1 cellular context compared by ENCODE assay signal in the genomic region with DNA sequence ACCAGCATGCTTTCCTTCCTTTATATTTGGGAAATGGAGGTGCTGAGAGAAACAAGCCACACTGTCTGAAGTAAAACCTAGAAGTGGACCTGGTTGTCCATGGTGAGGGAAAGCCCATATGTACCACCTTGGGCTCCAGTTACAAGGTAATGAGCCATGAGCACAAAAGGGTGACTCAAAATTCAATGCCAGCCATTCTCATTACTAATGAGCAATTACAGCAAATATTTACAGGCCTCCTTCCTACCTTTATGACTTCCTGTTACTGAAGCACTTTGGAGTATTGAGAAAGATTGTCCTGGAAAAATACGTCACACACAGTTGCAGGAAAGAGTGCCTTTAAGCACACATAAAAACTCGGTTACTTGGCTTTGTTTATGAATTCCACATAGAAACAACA.
TF ChIP-seq lines count a peak whose summit lies in the region.

No MANE protein-coding gene starts in this region.

TF ChIP-seq in HepG2, 621 proteins besides CTCF, POLR2A, EP300 and RAD21 (continued from another document and continues in another):
- TF ChIP-seq, protein P1, sequence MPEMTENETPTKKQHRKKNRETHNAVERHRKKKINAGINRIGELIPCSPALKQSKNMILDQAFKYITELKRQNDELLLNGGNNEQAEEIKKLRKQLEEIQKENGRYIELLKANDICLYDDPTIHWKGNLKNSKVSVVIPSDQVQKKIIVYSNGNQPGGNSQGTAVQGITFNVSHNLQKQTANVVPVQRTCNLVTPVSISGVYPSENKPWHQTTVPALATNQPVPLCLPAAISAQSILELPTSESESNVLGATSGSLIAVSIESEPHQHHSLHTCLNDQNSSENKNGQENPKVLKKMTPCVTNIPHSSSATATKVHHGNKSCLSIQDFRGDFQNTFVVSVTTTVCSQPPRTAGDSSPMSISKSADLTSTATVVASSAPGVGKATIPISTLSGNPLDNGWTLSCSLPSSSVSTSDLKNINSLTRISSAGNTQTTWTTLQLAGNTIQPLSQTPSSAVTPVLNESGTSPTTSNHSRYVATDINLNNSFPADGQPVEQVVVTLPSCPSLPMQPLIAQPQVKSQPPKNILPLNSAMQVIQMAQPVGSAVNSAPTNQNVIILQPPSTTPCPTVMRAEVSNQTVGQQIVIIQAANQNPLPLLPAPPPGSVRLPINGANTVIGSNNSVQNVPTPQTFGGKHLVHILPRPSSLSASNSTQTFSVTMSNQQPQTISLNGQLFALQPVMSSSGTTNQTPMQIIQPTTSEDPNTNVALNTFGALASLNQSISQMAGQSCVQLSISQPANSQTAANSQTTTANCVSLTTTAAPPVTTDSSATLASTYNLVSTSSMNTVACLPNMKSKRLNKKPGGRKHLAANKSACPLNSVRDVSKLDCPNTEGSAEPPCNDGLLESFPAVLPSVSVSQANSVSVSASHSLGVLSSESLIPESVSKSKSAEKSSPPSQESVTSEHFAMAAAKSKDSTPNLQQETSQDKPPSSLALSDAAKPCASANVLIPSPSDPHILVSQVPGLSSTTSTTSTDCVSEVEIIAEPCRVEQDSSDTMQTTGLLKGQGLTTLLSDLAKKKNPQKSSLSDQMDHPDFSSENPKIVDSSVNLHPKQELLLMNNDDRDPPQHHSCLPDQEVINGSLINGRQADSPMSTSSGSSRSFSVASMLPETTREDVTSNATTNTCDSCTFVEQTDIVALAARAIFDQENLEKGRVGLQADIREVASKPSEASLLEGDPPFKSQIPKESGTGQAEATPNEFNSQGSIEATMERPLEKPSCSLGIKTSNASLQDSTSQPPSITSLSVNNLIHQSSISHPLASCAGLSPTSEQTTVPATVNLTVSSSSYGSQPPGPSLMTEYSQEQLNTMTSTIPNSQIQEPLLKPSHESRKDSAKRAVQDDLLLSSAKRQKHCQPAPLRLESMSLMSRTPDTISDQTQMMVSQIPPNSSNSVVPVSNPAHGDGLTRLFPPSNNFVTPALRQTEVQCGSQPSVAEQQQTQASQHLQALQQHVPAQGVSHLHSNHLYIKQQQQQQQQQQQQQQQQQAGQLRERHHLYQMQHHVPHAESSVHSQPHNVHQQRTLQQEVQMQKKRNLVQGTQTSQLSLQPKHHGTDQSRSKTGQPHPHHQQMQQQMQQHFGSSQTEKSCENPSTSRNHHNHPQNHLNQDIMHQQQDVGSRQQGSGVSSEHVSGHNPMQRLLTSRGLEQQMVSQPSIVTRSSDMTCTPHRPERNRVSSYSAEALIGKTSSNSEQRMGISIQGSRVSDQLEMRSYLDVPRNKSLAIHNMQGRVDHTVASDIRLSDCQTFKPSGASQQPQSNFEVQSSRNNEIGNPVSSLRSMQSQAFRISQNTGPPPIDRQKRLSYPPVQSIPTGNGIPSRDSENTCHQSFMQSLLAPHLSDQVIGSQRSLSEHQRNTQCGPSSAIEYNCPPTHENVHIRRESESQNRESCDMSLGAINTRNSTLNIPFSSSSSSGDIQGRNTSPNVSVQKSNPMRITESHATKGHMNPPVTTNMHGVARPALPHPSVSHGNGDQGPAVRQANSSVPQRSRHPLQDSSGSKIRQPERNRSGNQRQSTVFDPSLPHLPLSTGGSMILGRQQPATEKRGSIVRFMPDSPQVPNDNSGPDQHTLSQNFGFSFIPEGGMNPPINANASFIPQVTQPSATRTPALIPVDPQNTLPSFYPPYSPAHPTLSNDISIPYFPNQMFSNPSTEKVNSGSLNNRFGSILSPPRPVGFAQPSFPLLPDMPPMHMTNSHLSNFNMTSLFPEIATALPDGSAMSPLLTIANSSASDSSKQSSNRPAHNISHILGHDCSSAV (CRISPR knock-in tag; IDR thresholded peaks at IDR 0.05; ENCODE audit: borderline replicate concordance), result no peak
- TF ChIP-seq ZNF616 (CRISPR knock-in tag; IDR thresholded peaks at IDR 0.05; ENCODE audit: low read depth) (no peak), TCF12 (IDR thresholded peaks at IDR 0.05) (no peak), TCF12 (CRISPR knock-in tag; IDR thresholded peaks at IDR 0.05) (no peak), SNAPC2 (CRISPR knock-in tag; IDR thresholded peaks at IDR 0.05) (0 out of 2 replicates have a peak, but pooled peaks have one; percentile 68), PCBP2 (optimal IDR thresholded peaks at IDR 0.05; ENCODE audit: low read depth, low read length, poor library complexity, severe bottlenecking) (no peak), ZKSCAN5 (CRISPR knock-in tag; IDR thresholded peaks at IDR 0.05) (no peak), SYNCRIP (IDR thresholded peaks at IDR 0.05; ENCODE audit: insufficient read depth, low read depth, low read length) (no peak), TSC22D2 (CRISPR knock-in tag; IDR thresholded peaks at IDR 0.05; ENCODE audit: borderline replicate concordance) (no peak), ZNF331 (CRISPR knock-in tag; IDR thresholded peaks at IDR 0.05) (peak; percentile 76; the same call in 1 of the 2 replicates), ZNF33B (CRISPR knock-in tag; IDR thresholded peaks at IDR 0.05) (no peak), BHLHE40 (IDR thresholded peaks at IDR 0.05; ENCODE audit: low read length) (no peak; the same call in 1 of the 2 replicates), FOSL1 (CRISPR knock-in tag; IDR thresholded peaks at IDR 0.05; ENCODE audit: borderline replicate concordance) (no peak), HNRNPL (IDR thresholded peaks at IDR 0.05; ENCODE audit: low read depth, low read length) (no peak), HOXA3 (CRISPR knock-in tag; IDR thresholded peaks at IDR 0.05) (peak; percentile 66; the same call in 1 of the 2 replicates), CBX2 (IDR thresholded peaks at IDR 0.05; ENCODE audit: low read depth, low read length) (no peak), CBX2 (CRISPR knock-in tag; IDR thresholded peaks at IDR 0.05; ENCODE audit: low read depth) (no peak), POGZ (CRISPR knock-in tag; IDR thresholded peaks at IDR 0.05) (0 out of 2 replicates have a peak, but pooled peaks have one; percentile 15), RORA (CRISPR knock-in tag; IDR thresholded peaks at IDR 0.05) (no peak), ZNF747 (CRISPR knock-in tag; IDR thresholded peaks at IDR 0.05; ENCODE audit: borderline replicate concordance) (no peak), ARNT (IDR thresholded peaks at IDR 0.05) (no peak), HMG20A (CRISPR knock-in tag; IDR thresholded peaks at IDR 0.05; ENCODE audit: borderline replicate concordance) (peak; percentile 97), ZNF468 (CRISPR knock-in tag; IDR thresholded peaks at IDR 0.05) (no peak), ZNF441 (CRISPR knock-in tag; IDR thresholded peaks at IDR 0.05; ENCODE audit: borderline replicate concordance) (no peak; the same call in 1 of the 2 replicates), ZKSCAN8 (CRISPR knock-in tag; IDR thresholded peaks at IDR 0.05; ENCODE audit: borderline replicate concordance) (peak; percentile 89; the same call in 1 of the 2 replicates), ZNF777 (CRISPR knock-in tag; IDR thresholded peaks at IDR 0.05) (no peak), JARID2 (CRISPR knock-in tag; IDR thresholded peaks at IDR 0.05; ENCODE audit: insufficient replicate concordance) (no peak), SOX6 (IDR thresholded peaks at IDR 0.05) (no peak), SOX6 (CRISPR knock-in tag; IDR thresholded peaks at IDR 0.05) (peak; percentile 92), ZNF20 (CRISPR knock-in tag; IDR thresholded peaks at IDR 0.05) (no peak), HMGA1 (CRISPR knock-in tag; conservative IDR thresholded peaks at IDR 0.05) (0 out of 2 replicates have a peak, but pooled peaks have one; percentile 58), SSRP1 (CRISPR knock-in tag; IDR thresholded peaks at IDR 0.05) (0 out of 2 replicates have a peak, but pooled peaks have one; percentile 66), RFXAP (CRISPR knock-in tag; IDR thresholded peaks at IDR 0.05; ENCODE audit: borderline replicate concordance) (no peak; the same call in 1 of the 2 replicates), MTF2 (CRISPR knock-in tag; IDR thresholded peaks at IDR 0.05; ENCODE audit: borderline replicate concordance) (no peak)
- TF ChIP-seq, protein P2, sequence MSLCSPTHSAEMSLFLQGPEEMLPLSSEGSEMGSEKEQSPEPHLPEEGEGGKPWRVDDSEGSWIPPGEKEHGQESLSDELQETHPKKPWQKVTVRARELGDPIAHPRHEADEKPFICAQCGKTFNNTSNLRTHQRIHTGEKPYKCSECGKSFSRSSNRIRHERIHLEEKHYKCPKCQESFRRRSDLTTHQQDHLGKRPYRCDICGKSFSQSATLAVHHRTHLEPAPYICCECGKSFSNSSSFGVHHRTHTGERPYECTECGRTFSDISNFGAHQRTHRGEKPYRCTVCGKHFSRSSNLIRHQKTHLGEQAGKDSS (CRISPR knock-in tag; IDR thresholded peaks at IDR 0.05; ENCODE audit: borderline replicate concordance, low read depth), result no peak
- TF ChIP-seq, protein P3, sequence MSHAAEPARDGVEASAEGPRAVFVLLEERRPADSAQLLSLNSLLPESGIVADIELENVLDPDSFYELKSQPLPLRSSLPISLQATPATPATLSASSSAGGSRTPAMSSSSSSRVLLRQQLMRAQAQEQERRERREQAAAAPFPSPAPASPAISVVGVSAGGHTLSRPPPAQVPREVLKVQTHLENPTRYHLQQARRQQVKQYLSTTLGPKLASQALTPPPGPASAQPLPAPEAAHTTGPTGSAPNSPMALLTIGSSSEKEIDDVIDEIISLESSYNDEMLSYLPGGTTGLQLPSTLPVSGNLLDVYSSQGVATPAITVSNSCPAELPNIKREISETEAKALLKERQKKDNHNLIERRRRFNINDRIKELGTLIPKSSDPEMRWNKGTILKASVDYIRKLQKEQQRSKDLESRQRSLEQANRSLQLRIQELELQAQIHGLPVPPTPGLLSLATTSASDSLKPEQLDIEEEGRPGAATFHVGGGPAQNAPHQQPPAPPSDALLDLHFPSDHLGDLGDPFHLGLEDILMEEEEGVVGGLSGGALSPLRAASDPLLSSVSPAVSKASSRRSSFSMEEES (CRISPR knock-in tag; IDR thresholded peaks at IDR 0.05), result peak; percentile 81
- TF ChIP-seq, protein P4, sequence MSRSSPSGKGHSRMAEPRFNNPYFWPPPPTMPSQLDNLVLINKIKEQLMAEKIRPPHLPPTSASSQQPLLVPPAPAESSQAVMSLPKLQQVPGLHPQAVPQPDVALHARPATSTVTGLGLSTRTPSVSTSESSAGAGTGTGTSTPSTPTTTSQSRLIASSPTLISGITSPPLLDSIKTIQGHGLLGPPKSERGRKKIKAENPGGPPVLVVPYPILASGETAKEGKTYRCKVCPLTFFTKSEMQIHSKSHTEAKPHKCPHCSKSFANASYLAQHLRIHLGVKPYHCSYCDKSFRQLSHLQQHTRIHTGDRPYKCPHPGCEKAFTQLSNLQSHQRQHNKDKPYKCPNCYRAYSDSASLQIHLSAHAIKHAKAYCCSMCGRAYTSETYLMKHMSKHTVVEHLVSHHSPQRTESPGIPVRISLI (CRISPR knock-in tag; IDR thresholded peaks at IDR 0.05; ENCODE audit: borderline replicate concordance), result no peak
- TF ChIP-seq, protein P5, sequence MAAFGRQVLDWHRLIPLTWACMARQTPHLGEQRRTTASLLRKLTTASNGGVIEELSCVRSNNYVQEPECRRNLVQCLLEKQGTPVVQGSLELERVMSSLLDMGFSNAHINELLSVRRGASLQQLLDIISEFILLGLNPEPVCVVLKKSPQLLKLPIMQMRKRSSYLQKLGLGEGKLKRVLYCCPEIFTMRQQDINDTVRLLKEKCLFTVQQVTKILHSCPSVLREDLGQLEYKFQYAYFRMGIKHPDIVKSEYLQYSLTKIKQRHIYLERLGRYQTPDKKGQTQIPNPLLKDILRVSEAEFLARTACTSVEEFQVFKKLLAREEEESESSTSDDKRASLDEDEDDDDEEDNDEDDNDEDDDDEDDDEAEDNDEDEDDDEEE (CRISPR knock-in tag; IDR thresholded peaks at IDR 0.05), result no peak
- TF ChIP-seq, protein P6, sequence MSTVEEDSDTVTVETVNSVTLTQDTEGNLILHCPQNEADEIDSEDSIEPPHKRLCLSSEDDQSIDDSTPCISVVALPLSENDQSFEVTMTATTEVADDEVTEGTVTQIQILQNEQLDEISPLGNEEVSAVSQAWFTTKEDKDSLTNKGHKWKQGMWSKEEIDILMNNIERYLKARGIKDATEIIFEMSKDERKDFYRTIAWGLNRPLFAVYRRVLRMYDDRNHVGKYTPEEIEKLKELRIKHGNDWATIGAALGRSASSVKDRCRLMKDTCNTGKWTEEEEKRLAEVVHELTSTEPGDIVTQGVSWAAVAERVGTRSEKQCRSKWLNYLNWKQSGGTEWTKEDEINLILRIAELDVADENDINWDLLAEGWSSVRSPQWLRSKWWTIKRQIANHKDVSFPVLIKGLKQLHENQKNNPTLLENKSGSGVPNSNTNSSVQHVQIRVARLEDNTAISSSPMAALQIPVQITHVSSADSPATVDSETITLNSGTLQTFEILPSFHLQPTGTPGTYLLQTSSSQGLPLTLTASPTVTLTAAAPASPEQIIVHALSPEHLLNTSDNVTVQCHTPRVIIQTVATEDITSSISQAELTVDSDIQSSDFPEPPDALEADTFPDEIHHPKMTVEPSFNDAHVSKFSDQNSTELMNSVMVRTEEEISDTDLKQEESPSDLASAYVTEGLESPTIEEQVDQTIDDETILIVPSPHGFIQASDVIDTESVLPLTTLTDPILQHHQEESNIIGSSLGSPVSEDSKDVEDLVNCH (CRISPR knock-in tag; IDR thresholded peaks at IDR 0.05), result no peak
- TF ChIP-seq, protein P7, sequence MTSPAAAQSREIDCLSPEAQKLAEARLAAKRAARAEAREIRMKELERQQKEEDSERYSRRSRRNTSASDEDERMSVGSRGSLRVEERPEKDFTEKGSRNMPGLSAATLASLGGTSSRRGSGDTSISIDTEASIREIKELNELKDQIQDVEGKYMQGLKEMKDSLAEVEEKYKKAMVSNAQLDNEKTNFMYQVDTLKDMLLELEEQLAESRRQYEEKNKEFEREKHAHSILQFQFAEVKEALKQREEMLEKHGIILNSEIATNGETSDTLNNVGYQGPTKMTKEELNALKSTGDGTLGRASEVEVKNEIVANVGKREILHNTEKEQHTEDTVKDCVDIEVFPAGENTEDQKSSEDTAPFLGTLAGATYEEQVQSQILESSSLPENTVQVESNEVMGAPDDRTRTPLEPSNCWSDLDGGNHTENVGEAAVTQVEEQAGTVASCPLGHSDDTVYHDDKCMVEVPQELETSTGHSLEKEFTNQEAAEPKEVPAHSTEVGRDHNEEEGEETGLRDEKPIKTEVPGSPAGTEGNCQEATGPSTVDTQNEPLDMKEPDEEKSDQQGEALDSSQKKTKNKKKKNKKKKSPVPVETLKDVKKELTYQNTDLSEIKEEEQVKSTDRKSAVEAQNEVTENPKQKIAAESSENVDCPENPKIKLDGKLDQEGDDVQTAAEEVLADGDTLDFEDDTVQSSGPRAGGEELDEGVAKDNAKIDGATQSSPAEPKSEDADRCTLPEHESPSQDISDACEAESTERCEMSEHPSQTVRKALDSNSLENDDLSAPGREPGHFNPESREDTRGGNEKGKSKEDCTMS (CRISPR knock-in tag; conservative IDR thresholded peaks at IDR 0.05), result no peak
- TF ChIP-seq, protein P8, sequence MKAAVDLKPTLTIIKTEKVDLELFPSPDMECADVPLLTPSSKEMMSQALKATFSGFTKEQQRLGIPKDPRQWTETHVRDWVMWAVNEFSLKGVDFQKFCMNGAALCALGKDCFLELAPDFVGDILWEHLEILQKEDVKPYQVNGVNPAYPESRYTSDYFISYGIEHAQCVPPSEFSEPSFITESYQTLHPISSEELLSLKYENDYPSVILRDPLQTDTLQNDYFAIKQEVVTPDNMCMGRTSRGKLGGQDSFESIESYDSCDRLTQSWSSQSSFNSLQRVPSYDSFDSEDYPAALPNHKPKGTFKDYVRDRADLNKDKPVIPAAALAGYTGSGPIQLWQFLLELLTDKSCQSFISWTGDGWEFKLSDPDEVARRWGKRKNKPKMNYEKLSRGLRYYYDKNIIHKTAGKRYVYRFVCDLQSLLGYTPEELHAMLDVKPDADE (CRISPR knock-in tag; IDR thresholded peaks at IDR 0.05), result no peak
